12 cellular contexts compared by ENCODE assay signal in the genomic region with DNA sequence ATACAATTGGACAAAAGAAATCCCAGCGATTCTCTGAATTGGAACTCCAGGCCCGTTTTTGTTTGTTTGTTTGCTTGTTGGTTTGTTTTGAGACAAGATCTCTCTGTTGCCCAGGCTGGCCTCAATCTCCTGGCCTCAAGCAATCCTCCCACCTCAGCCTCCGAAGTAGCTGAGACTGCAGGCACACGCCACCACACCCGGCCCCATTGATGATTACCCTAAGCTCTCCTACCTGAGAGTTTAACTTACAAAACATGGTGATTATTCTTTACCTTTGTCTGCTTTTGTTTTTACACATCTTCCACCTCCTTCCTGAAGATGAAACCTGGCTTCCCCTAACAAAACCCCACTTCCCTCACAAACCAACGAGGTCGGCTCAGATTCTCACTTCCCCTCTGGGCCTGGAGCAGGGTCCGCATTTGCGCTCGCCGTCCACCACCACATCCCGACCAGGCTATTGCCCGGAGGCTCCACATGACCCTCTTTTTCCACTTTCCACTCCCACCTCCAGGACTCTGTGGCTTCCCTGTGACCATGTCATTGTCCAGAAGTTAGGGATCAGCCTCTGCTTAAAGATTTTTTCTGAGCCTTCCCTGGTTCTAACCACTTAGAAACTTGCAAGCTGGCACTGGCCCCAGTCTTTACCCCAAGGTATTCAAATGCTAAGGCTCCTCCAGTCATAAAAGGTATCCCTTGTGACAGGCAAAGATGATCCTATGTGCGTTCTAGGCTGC. TPM values are rescaled to one million over a fixed set of nuclear protein-coding genes. Genes with fewer than 3 reads are reported as not detected.
DNase-seq lines count a peak whose midpoint lies in the region; ATAC-seq and TF ChIP-seq lines count a peak whose summit lies in the region.
"Had no signal": no experiment of that assay in that cellular context is flagged by ENCODE, and none has a peak within 500 bp of the region (broad histone marks: within the 10 kb centered on the region; RNA-seq: fewer than 3 reads in every experiment).

No MANE protein-coding gene starts in this region.

- peak overlapping the region; percentile 92 to 97 (median 96) for H3K27ac Mint-ChIP-seq in naive B cell
- H3K27ac Mint-ChIP-seq: WTC11 had no signal

- peaks cover 0 to 9% of the 10 kb centered on the region in 2 donors for H3K36me3 Mint-ChIP-seq in naive B cell
- H3K36me3 Mint-ChIP-seq: WTC11 had no signal

- TF ChIP-seq CTCF in GM12865 (IDR thresholded peaks at IDR 0.05; ENCODE audit: insufficient read depth, low read depth, low read length, missing control alignments): no peak
- TF ChIP-seq CTCF in Peyer's patch (IDR thresholded peaks at IDR 0.05): no peak

- DNase-seq in GM12865 (ENCODE audit: low read depth) (peak; percentile 51), Peyer's patch (peak in 2 of 3 donors; percentile 76), naive B cell (peak; percentile 61), DMS153 treated with DMSO at 0.1 percent for 48 hours (lab: John Stamatoyannopoulos, UW; ENCODE audit: unreplicated experiment) (no peak)
- DNase-seq in activated effector memory CD4-positive, alpha-beta T cell treated with Interleukin-2 at 50 U/mL for 16 hours: no peak
- DNase-seq: NCI-H446 had no signal

- peaks cover 0 to 2% (median 0%) of the 10 kb centered on the region in 7 donors for H3K9me3 Mint-ChIP-seq in naive B cell
- H3K9me3 Mint-ChIP-seq: WTC11 had no signal

- H3K27ac ChIP-seq in Peyer's patch: peak overlapping the region in 3 of 4 donors; percentile 30 to 78 (median 56)

- H3K27me3 Mint-ChIP-seq in naive B cell: no peaks in the 10 kb centered on the region

- H3K4me1 Mint-ChIP-seq in naive B cell: peaks cover 66 to 93% (median 92%) of the 10 kb centered on the region in 3 donors

- H3K4me3 Mint-ChIP-seq in naive B cell: peak overlapping the region; percentile 19 to 90 (median 78)
- H3K4me3 Mint-ChIP-seq: WTC11 had no signal

- TF ChIP-seq POLR2A in Peyer's patch (IDR thresholded peaks at IDR 0.05): no peak

- H3K27me3 ChIP-seq in Peyer's patch: no peaks in the 10 kb centered on the region

- H3K4me1 ChIP-seq in Peyer's patch: peaks cover 0 to 36% (median 18%) of the 10 kb centered on the region in 4 donors

- no peaks in the 10 kb centered on the region for H3K36me3 ChIP-seq in Peyer's patch

- ATAC-seq in GM21825 (IDR thresholded peaks at IDR 0.05; ENCODE audit: unreplicated experiment) (peak; percentile 52), naive B cell (ENCODE audit: low read depth in 2 of 2) (peak; percentile 68 to 81), GM19324 (IDR thresholded peaks at IDR 0.05; ENCODE audit: low FRiP score, unreplicated experiment) (no peak), esophagus mucosa (no peak)
- ATAC-seq: WTC11 had no signal

- H3K4me3 ChIP-seq in GM12865 (ENCODE audit: low read depth, low read length) (no peak overlapping the region), Peyer's patch (no peak overlapping the region)

- no peaks in the 10 kb centered on the region for H3K9me3 ChIP-seq in Peyer's patch

RNA-seq across cellular contexts. Expression of a gene that starts 14.8 kb away (rescaled TPM):
- total RNA-seq in Peyer's patch (10 to 100 TPM in 1 of 4 donors, 1 to 10 TPM in 3; 1.6 to 53.6 (median 4.9) TPM), esophagus mucosa (0.76 TPM)
- 10 to 100 TPM in 5 of 6 donors, 1 to 10 TPM in 1; 5.0 to 22.1 (median 12.7) TPM for polyA plus RNA-seq in naive B cell (ENCODE audit: low read depth in 6 of 6)
- total RNA-seq: HT1080, myocyte had no signal

Comparison
In these comparisons a context has a peak if more than half of its experiments do, and no peak if none do; other contexts are left out.
1. DNase-seq: peak in GM12865 (single experiment), Peyer's patch (2 of 3) and naive B cell (single experiment); none in activated effector memory CD4-positive, alpha-beta T cell treated with Interleukin-2 at 50 U/mL for 16 hours (single experiment) and DMS153 treated with DMSO at 0.1 percent for 48 hours (single experiment).
2. ATAC-seq: peak in GM21825 (single experiment) and naive B cell (2 of 2); none in GM19324 (single experiment) and esophagus mucosa (single experiment).